8 cellular contexts compared by ENCODE assay signal in genomic region chr18:13216092-13216582, GRCh38. TPM values are rescaled to one million over a fixed set of nuclear protein-coding genes. Genes with fewer than 3 reads are reported as not detected.
A peak's percentile ranks its signal among the peaks of the same experiment; 100 is the strongest.
DNase-seq lines count a peak whose midpoint lies in the region; ATAC-seq and TF ChIP-seq lines count a peak whose summit lies in the region.

No MANE protein-coding gene starts in this region.

- intact Hi-C loops in left lung (cut with DNase I) = loop anchor here in 1 of 2 donors (5.0 to 10.0 kb wide), 2 partner anchors 316 to 419 kb away; no protein-coding TSS in a partner anchor

- H3K9me3 ChIP-seq in left lung = no peaks in the 10 kb centered on the region

- DNase-seq in AML-193 (lab: John Stamatoyannopoulos, UW) (peak; percentile 91 to 94), NCI-H460 (ENCODE audit: extremely low read depth, low read depth) (peak; percentile 38), dedifferentiated amniotic fluid mesenchymal stem cell (ENCODE audit: extremely low spot score) (peak; percentile 62), left lung (peak in 1 of 2 donors; percentile 78)
- DNase-seq in activated CD4-positive, alpha-beta T cell treated with anti-CD3 and anti-CD28 coated beads for 4 hours = peak; percentile 50 to 57
- DNase-seq in stimulated activated CD4-positive, alpha-beta T cell treated with anti-CD3 and anti-CD28 coated beads, TNF-alpha, amount 100 ng/mL, for 48 hours (ENCODE audit: low read depth in 3 of 3) = peak in 2 of 3 donors; percentile 31 to 41

- TF ChIP-seq CTCF in left lung (IDR thresholded peaks at IDR 0.05) = peak; percentile 53 to 60

- ATAC-seq in GM21367 (IDR thresholded peaks at IDR 0.05; ENCODE audit: unreplicated experiment) = peak; percentile 44
- peak; percentile 84 for ATAC-seq in left lung
- no peak for ATAC-seq in GM21619 (IDR thresholded peaks at IDR 0.05; ENCODE audit: unreplicated experiment)

- no peaks in the 10 kb centered on the region for H3K36me3 ChIP-seq in left lung

- peaks cover 11 to 47% of the 10 kb centered on the region in 2 donors for H3K4me1 ChIP-seq in left lung

- H3K27me3 ChIP-seq in left lung = peaks cover 0 to 76% of the 10 kb centered on the region in 2 donors

- no peak overlapping the region for H3K4me3 ChIP-seq in left lung

- no peak overlapping the region for H3K27ac ChIP-seq in left lung

RNA-seq across cellular contexts. Expression of gene LDLRAD4, which starts 2.4 kb away (rescaled TPM):
- not detected in 2 replicates for total RNA-seq in NCI-H460 (2014; rRNA removed; shearing (Covaris generic))
- not detected in 2 replicates for polyA plus RNA-seq in NCI-H460 (2014; cell fraction: nucleus; rRNA removed)
- 10 to 100 TPM; 22.6 to 26.6 TPM for total RNA-seq in left lung

Comparison
In these comparisons a context has a peak if more than half of its experiments do, and no peak if none do; other contexts are left out.
1. RNA of gene LDLRAD4, which starts 2.4 kb away (total RNA-seq): 22.6 to 26.6 TPM in left lung; not detected in NCI-H460; every median in the first group is over 10 times any median in the second.